Comparison of ENCODE assay signal across 10 cellular contexts in genomic region chr20:21397341-21398108, GRCh38. TPM values are rescaled to one million over a fixed set of nuclear protein-coding genes. Genes with fewer than 3 reads are reported as not detected.
A peak's percentile ranks its signal among the peaks of the same experiment; 100 is the strongest.
DNase-seq lines count a peak whose midpoint lies in the region; ATAC-seq and TF ChIP-seq lines count a peak whose summit lies in the region.
"Had no signal": no experiment of that assay in that cellular context is flagged by ENCODE, and none has a peak within 500 bp of the region (broad histone marks: within the 10 kb centered on the region; RNA-seq: fewer than 3 reads in every experiment).

NKX2-4 (minus strand) TSS chr20:21397526; CDS start chr20:21397399, 127 bp downstream.

- no peaks in the 10 kb centered on the region for H3K4me1 Mint-ChIP-seq in MCF 10A (ENCODE audit: insufficient read depth, unreplicated experiment)
- H3K4me1 Mint-ChIP-seq in activated CD8-positive, alpha-beta T cell treated with anti-CD3 and anti-CD28 coated beads for 36 hours (ENCODE audit: low read depth), result peaks cover 11% of the 10 kb centered on the region
- H3K4me1 Mint-ChIP-seq: mesothelial cell of epicardium had no signal

- peak within 1 kb of the TSS; percentile 67 for H2BK15ac ChIP-seq in mesenchymal stem cell (ENCODE audit: low read depth, poor library complexity, severe bottlenecking)

- H2BK120ac ChIP-seq in mesenchymal stem cell (ENCODE audit: low read depth, low read length), result no peak within 1 kb of the TSS

- no TSS peak for BruUV-seq in MCF 10A (replicated peaks; lab: Mats Ljungman, UMichigan)

- no peaks in the 10 kb centered on the region for H3K9me3 ChIP-seq in breast epithelium
- H3K9me3 ChIP-seq in mesenchymal stem cell (ENCODE audit: control insufficient read depth, low read length), result no peaks in the 10 kb centered on the region

- intact Hi-C loops in breast epithelium (cut with DNase I; ENCODE audit: low total_unique reads), result no loop called here
- intact Hi-C loops in MCF 10A (cut with micrococcal nuclease), result no loop called here
- intact Hi-C loops in activated CD8-positive, alpha-beta T cell treated with anti-CD3 and anti-CD28 coated beads for 36 hours (cut with micrococcal nuclease), result loop anchor here (5.0 kb wide), 1 partner anchor 110 kb away; no protein-coding TSS in a partner anchor

- 5% methylated on average over 43 of the region's 57 CpGs for WGBS in mesenchymal stem cell

- H3K4ac ChIP-seq in mesenchymal stem cell (ENCODE audit: low read depth in 1 of 2, low read length in 2 of 2), result no peak within 1 kb of the TSS

- H3K23ac ChIP-seq in mesenchymal stem cell (ENCODE audit: low read length in 2 of 2), result peak within 1 kb of the TSS in 1 of 2 experiments; percentile 83

- peak within 1 kb of the TSS; percentile 72 for H2AFZ ChIP-seq in mesenchymal stem cell (ENCODE audit: low read depth, low read length)

- H4K8ac ChIP-seq in mesenchymal stem cell (ENCODE audit: low read length), result no peak within 1 kb of the TSS

- H3K36me3 Mint-ChIP-seq in MCF 10A (ENCODE audit: insufficient read depth, unreplicated experiment), result peaks cover 8% of the 10 kb centered on the region
- H3K36me3 Mint-ChIP-seq in activated CD8-positive, alpha-beta T cell treated with anti-CD3 and anti-CD28 coated beads for 36 hours (ENCODE audit: low read depth), result peaks cover 7% of the 10 kb centered on the region
- H3K36me3 Mint-ChIP-seq: mesothelial cell of epicardium had no signal

- H4K91ac ChIP-seq in mesenchymal stem cell (ENCODE audit: low read length), result no peak within 1 kb of the TSS

- H3K27me3 ChIP-seq in breast epithelium (peaks cover 14 to 86% of the 10 kb centered on the region in 2 donors), mesenchymal stem cell (ENCODE audit: control insufficient read depth in 1 of 2, insufficient read depth in 1 of 2, low read length in 2 of 2) (peaks cover 48 to 96% of the 10 kb centered on the region in 2 experiments)

- POLR2A ChIA-PET in MCF 10A (lab: Yijun Ruan, JAX) (no interaction called here), RWPE1 (lab: Yijun Ruan, JAX; ENCODE audit: low non-redundant PET) (no interaction called here)
- POLR2A ChIA-PET in activated CD8-positive, alpha-beta T cell treated with anti-CD3 and anti-CD28 coated beads for 36 hours (lab: Charles Lee), result no interaction called here

- no peak within 1 kb of the TSS for H3K4me3 Mint-ChIP-seq in MCF 10A (ENCODE audit: unreplicated experiment)
- peak within 1 kb of the TSS; percentile 33 for H3K4me3 Mint-ChIP-seq in activated CD8-positive, alpha-beta T cell treated with anti-CD3 and anti-CD28 coated beads for 36 hours
- H3K4me3 Mint-ChIP-seq: mesothelial cell of epicardium had no signal

- H2AK5ac ChIP-seq in mesenchymal stem cell (ENCODE audit: low read length, severe bottlenecking), result no peak within 1 kb of the TSS

- no peak within 1 kb of the TSS for H3K27ac Mint-ChIP-seq in MCF 10A (ENCODE audit: low read depth, unreplicated experiment)
- no peak within 1 kb of the TSS for H3K27ac Mint-ChIP-seq in activated CD8-positive, alpha-beta T cell treated with anti-CD3 and anti-CD28 coated beads for 36 hours
- H3K27ac Mint-ChIP-seq: mesothelial cell of epicardium had no signal

- no peak within 1 kb of the TSS for H3K14ac ChIP-seq in mesenchymal stem cell (ENCODE audit: low read length in 2 of 2)

- CTCF ChIA-PET in MCF 10A (lab: Yijun Ruan, JAX), result no interaction called here
- CTCF ChIA-PET in activated CD8-positive, alpha-beta T cell treated with anti-CD3 and anti-CD28 coated beads for 36 hours (lab: Charles Lee), result no interaction called here
- CTCF ChIA-PET in RWPE1 (lab: Yijun Ruan, JAX), result no interaction called here

- H3K4me2 ChIP-seq in mesenchymal stem cell (ENCODE audit: low read length, poor library complexity, severe bottlenecking), result peak within 1 kb of the TSS; percentile 70

- no peaks in the 10 kb centered on the region for H3K9me3 Mint-ChIP-seq in MCF 10A (ENCODE audit: unreplicated experiment)
- H3K9me3 Mint-ChIP-seq in activated CD8-positive, alpha-beta T cell treated with anti-CD3 and anti-CD28 coated beads for 36 hours, result peaks cover 6% of the 10 kb centered on the region
- H3K9me3 Mint-ChIP-seq: mesothelial cell of epicardium had no signal

- H3K27ac ChIP-seq in breast epithelium (no peak within 1 kb of the TSS), mesenchymal stem cell (ENCODE audit: low read length, poor library complexity, severe bottlenecking) (no peak within 1 kb of the TSS), RWPE1 (no peak within 1 kb of the TSS)

- no peak for TF ChIP-seq POLR2A in breast epithelium (IDR thresholded peaks at IDR 0.05)

- H3K4me1 ChIP-seq in breast epithelium, result peaks cover 0 to 8% of the 10 kb centered on the region in 2 donors
- peaks cover 18% of the 10 kb centered on the region for H3K4me1 ChIP-seq in mesenchymal stem cell (ENCODE audit: control insufficient read depth, insufficient read depth, low read depth, low read length)

- H2BK5ac ChIP-seq in mesenchymal stem cell (ENCODE audit: low read depth, low read length, poor library complexity, severe bottlenecking), result no peak within 1 kb of the TSS

- H3K36me3 ChIP-seq in breast epithelium (no peaks in the 10 kb centered on the region), mesenchymal stem cell (ENCODE audit: control insufficient read depth in 1 of 2, insufficient read depth in 2 of 2, low read depth in 1 of 2, low read length in 2 of 2) (peaks cover 0 to 5% of the 10 kb centered on the region in 2 experiments)

- H3K27me3 Mint-ChIP-seq in MCF 10A (ENCODE audit: insufficient read depth, unreplicated experiment), result peaks cover 51% of the 10 kb centered on the region
- peaks cover 69% of the 10 kb centered on the region for H3K27me3 Mint-ChIP-seq in activated CD8-positive, alpha-beta T cell treated with anti-CD3 and anti-CD28 coated beads for 36 hours

- no peaks in the 10 kb centered on the region for H3K79me1 ChIP-seq in mesenchymal stem cell (replicated peaks; ENCODE audit: low read length, poor library complexity, severe bottlenecking)

- ATAC-seq in activated CD8-positive, alpha-beta T cell treated with anti-CD3 and anti-CD28 coated beads for 36 hours, result no peak
- no peak for ATAC-seq in GM18858 (IDR thresholded peaks at IDR 0.05; ENCODE audit: unreplicated experiment)

- no peak within 1 kb of the TSS for H2BK12ac ChIP-seq in mesenchymal stem cell (ENCODE audit: low read length in 2 of 2)

- no peak for DNase-seq in breast epithelium (ENCODE audit: low spot score in 2 of 2)
- DNase-seq in MCF 10A (ENCODE audit: unreplicated experiment), result no peak
- no peak for DNase-seq in activated CD8-positive, alpha-beta T cell treated with anti-CD3 and anti-CD28 coated beads for 36 hours
- no peak for DNase-seq in mesenchymal stem cell
- no peak for DNase-seq in HuH-7 (ENCODE audit: low spot score)
- no peak for DNase-seq in NCI-H146 treated with DMSO at 0.1 percent for 48 hours (lab: John Stamatoyannopoulos, UW; ENCODE audit: unreplicated experiment)
- DNase-seq in RWPE1 (ENCODE audit: low spot score), result no peak
- DNase-seq: Calu3 had no signal

- no peak within 1 kb of the TSS for H3K9ac ChIP-seq in mesenchymal stem cell (ENCODE audit: low read length)

- no peak within 1 kb of the TSS for H3K18ac ChIP-seq in mesenchymal stem cell (ENCODE audit: low read depth in 1 of 2, low read length in 2 of 2)

- peak within 1 kb of the TSS in 2 of 3 donors; percentile 19 to 57 for H3K4me3 ChIP-seq in breast epithelium
- H3K4me3 ChIP-seq in mesenchymal stem cell (ENCODE audit: insufficient read depth in 1 of 2, low read depth in 1 of 2, low read length in 2 of 2), result no peak within 1 kb of the TSS

- TF ChIP-seq CTCF in breast epithelium (IDR thresholded peaks at IDR 0.05) (no peak), MCF 10A (IDR thresholded peaks at IDR 0.05; ENCODE audit: unreplicated experiment) (no peak), RWPE1 (conservative IDR thresholded peaks at IDR 0.05; ENCODE audit: low read depth) (no peak)
- no peak for TF ChIP-seq CTCF in activated CD8-positive, alpha-beta T cell treated with anti-CD3 and anti-CD28 coated beads for 36 hours (IDR thresholded peaks at IDR 0.05)

RNA-seq across cellular contexts. Expression of gene NKX2-4, which starts in this region (rescaled TPM):
- total RNA-seq in breast epithelium (not detected), MCF 10A (2022) (not detected in 2 replicates)
- not detected for total RNA-seq in activated CD8-positive, alpha-beta T cell treated with anti-CD3 and anti-CD28 coated beads for 36 hours
- not detected for polyA plus RNA-seq in mesenchymal stem cell (2013, experiment 1 of 2)
- not detected for polyA plus RNA-seq in mesenchymal stem cell (2013, experiment 2 of 2)
- total RNA-seq: Calu3, mesothelial cell of epicardium had no signal

Comparison
In these comparisons a context has a peak if more than half of its experiments do, and no peak if none do; other contexts are left out.
1. H3K4me3 ChIP-seq: peak in breast epithelium (2 of 3); none in mesenchymal stem cell (0 of 2).